In genomic region chrX:13376857-13377441, GRCh38 we compare ENCODE assay signal across 11 cellular contexts. TPM values are rescaled to one million over a fixed set of nuclear protein-coding genes. Genes with fewer than 3 reads are reported as not detected.
A peak's percentile ranks its signal among the peaks of the same experiment; 100 is the strongest.
DNase-seq lines count a peak whose midpoint lies in the region; ATAC-seq, FAIRE-seq and TF ChIP-seq lines count a peak whose summit lies in the region.
"Had no signal": no experiment of that assay in that cellular context is flagged by ENCODE, and none has a peak within 500 bp of the region (broad histone marks: within the 10 kb centered on the region; RNA-seq: fewer than 3 reads in every experiment).

No MANE protein-coding gene starts in this region.

- H3K36me3 Mint-ChIP-seq in activated T-cell treated with anti-CD3 and anti-CD28 coated beads, Interleukin-2, amount 50 U/mL, for 72 hours (ENCODE audit: insufficient read depth in 2 of 2), result no peaks in the 10 kb centered on the region
- H3K36me3 Mint-ChIP-seq in activated T-cell treated with anti-CD3 and anti-CD28 coated beads, Interleukin-2, amount 50 U/mL, for 4 hours (ENCODE audit: insufficient read depth), result no peaks in the 10 kb centered on the region

- no peak for FAIRE-seq in D721Med (lab: Jason Lieb, UNC)
- FAIRE-seq: G401.6, islet of Langerhans had no signal

- peaks cover 2% of the 10 kb centered on the region for H3K27me3 Mint-ChIP-seq in activated T-cell treated with anti-CD3 and anti-CD28 coated beads, Interleukin-2, amount 50 U/mL, for 72 hours (ENCODE audit: low read depth)
- H3K27me3 Mint-ChIP-seq in activated T-cell treated with anti-CD3 and anti-CD28 coated beads, Interleukin-2, amount 50 U/mL, for 4 hours (ENCODE audit: low read depth), result no peaks in the 10 kb centered on the region

- no peak for DNase-seq in activated T-cell treated with anti-CD3 and anti-CD28 coated beads, Interleukin-2, amount 50 U/mL, for 72 hours
- no peak for DNase-seq in activated T-cell treated with anti-CD3 and anti-CD28 coated beads, Interleukin-2, amount 50 U/mL, for 4 hours
- DNase-seq in NCI-H82 treated with DMSO at 0.1 percent for 48 hours (lab: John Stamatoyannopoulos, UW; ENCODE audit: unreplicated experiment) (peak; percentile 83), fibroblast of pulmonary artery (ENCODE audit: low read depth) (peak; percentile 96), stromal cell of bone marrow (ENCODE audit: low read depth) (peak; percentile 98), T-helper 1 cell (no peak), D721Med (ENCODE audit: insufficient read length, low spot score) (no peak)

- ATAC-seq in activated T-cell treated with anti-CD3 and anti-CD28 coated beads, Interleukin-2, amount 50 U/mL, for 72 hours (replicated peaks in 1 of 2), result peak; percentile 50 to 52
- no peak for ATAC-seq in activated T-cell treated with anti-CD3 and anti-CD28 coated beads, Interleukin-2, amount 50 U/mL, for 4 hours
- no peak for ATAC-seq in GM21367 (IDR thresholded peaks at IDR 0.05; ENCODE audit: unreplicated experiment)

- no peak overlapping the region for H3K4me3 ChIP-seq in fibroblast of pulmonary artery (replicated peaks; ENCODE audit: low read depth, low read length)

- peak overlapping the region in 1 of 2 donors; percentile 23 for H3K4me3 Mint-ChIP-seq in activated T-cell treated with anti-CD3 and anti-CD28 coated beads, Interleukin-2, amount 50 U/mL, for 72 hours
- H3K4me3 Mint-ChIP-seq in activated T-cell treated with anti-CD3 and anti-CD28 coated beads, Interleukin-2, amount 50 U/mL, for 4 hours, result no peak overlapping the region

- no peak overlapping the region for H3K27ac Mint-ChIP-seq in activated T-cell treated with anti-CD3 and anti-CD28 coated beads, Interleukin-2, amount 50 U/mL, for 72 hours

- H3K4me1 Mint-ChIP-seq in activated T-cell treated with anti-CD3 and anti-CD28 coated beads, Interleukin-2, amount 50 U/mL, for 72 hours (ENCODE audit: low read depth), result peaks cover 38% of the 10 kb centered on the region
- H3K4me1 Mint-ChIP-seq in activated T-cell treated with anti-CD3 and anti-CD28 coated beads, Interleukin-2, amount 50 U/mL, for 4 hours (ENCODE audit: low read depth), result peaks cover 13% of the 10 kb centered on the region

- TF ChIP-seq CTCF in fibroblast of pulmonary artery (IDR thresholded peaks at IDR 0.05; ENCODE audit: low read length, missing control alignments) (no peak), D721Med (IDR thresholded peaks at IDR 0.05; ENCODE audit: insufficient read depth, missing control alignments) (no peak)

- no peaks in the 10 kb centered on the region for H3K9me3 Mint-ChIP-seq in activated T-cell treated with anti-CD3 and anti-CD28 coated beads, Interleukin-2, amount 50 U/mL, for 72 hours
- no peaks in the 10 kb centered on the region for H3K9me3 Mint-ChIP-seq in activated T-cell treated with anti-CD3 and anti-CD28 coated beads, Interleukin-2, amount 50 U/mL, for 4 hours

RNA-seq across cellular contexts. Expression of gene ATXN3L, which starts 57.1 kb away (rescaled TPM):
- total RNA-seq in activated T-cell treated with anti-CD3 and anti-CD28 coated beads, Interleukin-2, amount 50 U/mL, for 72 hours, result not detected
- total RNA-seq in activated T-cell treated with anti-CD3 and anti-CD28 coated beads, Interleukin-2, amount 50 U/mL, for 4 hours, result not detected
- total RNA-seq: T-helper 1 cell treated with Interleukin-12 subunit alpha and Interleukin-12 subunit beta and Interleukin-4 antibody, amounts not matched to agents 30 ng/mL and 1 ng/mL, for 36 hours had no signal

Comparison
In these comparisons a context has a peak if more than half of its experiments do, and no peak if none do; other contexts are left out.
1. ATAC-seq: peak in activated T-cell treated with anti-CD3 and anti-CD28 coated beads, Interleukin-2, amount 50 U/mL, for 72 hours (2 of 2); none in activated T-cell treated with anti-CD3 and anti-CD28 coated beads, Interleukin-2, amount 50 U/mL, for 4 hours (0 of 2) and GM21367 (single experiment).
2. DNase-seq: peak in NCI-H82 treated with DMSO at 0.1 percent for 48 hours (single experiment), fibroblast of pulmonary artery (single experiment) and stromal cell of bone marrow (single experiment); none in activated T-cell treated with anti-CD3 and anti-CD28 coated beads, Interleukin-2, amount 50 U/mL, for 72 hours (0 of 2), activated T-cell treated with anti-CD3 and anti-CD28 coated beads, Interleukin-2, amount 50 U/mL, for 4 hours (single experiment), T-helper 1 cell (0 of 5) and D721Med (single experiment).